19 cellular contexts compared by ENCODE assay signal in genomic region chr6:108920751-108921150, GRCh38.
A peak's percentile ranks its signal among the peaks of the same experiment; 100 is the strongest.
DNase-seq lines count a peak whose midpoint lies in the region; ATAC-seq and TF ChIP-seq lines count a peak whose summit lies in the region.
"Had no signal": no experiment of that assay in that cellular context is flagged by ENCODE, and none has a peak within 500 bp of the region (broad histone marks: within the 10 kb centered on the region; RNA-seq: fewer than 3 reads in every experiment).

No MANE protein-coding gene starts in this region.

- TF ChIP-seq POLR2A in esophagus muscularis mucosa (IDR thresholded peaks at IDR 0.05; ENCODE audit: low read depth) (no peak), heart left ventricle (IDR thresholded peaks at IDR 0.05) (no peak)

- no peak for TF ChIP-seq EP300 in esophagus muscularis mucosa (IDR thresholded peaks at IDR 0.05)

- H3K9me3 Mint-ChIP-seq in natural killer cell treated with Interleukin-12 subunit alpha and Interleukin-12 subunit beta and Interleukin-15 and Interleukin-18, amount 100 ng/mL, for 72 hours, result peaks cover 4% of the 10 kb centered on the region

- H3K79me2 ChIP-seq in DND-41 (ENCODE audit: insufficient read depth, low read length), result no peaks in the 10 kb centered on the region

- peaks cover 4 to 7% of the 10 kb centered on the region in 2 donors for H3K27me3 Mint-ChIP-seq in natural killer cell treated with Interleukin-12 subunit alpha and Interleukin-12 subunit beta and Interleukin-15 and Interleukin-18, amount 100 ng/mL, for 72 hours

- H3K4me3 Mint-ChIP-seq in natural killer cell treated with Interleukin-12 subunit alpha and Interleukin-12 subunit beta and Interleukin-15 and Interleukin-18, amount 100 ng/mL, for 72 hours, result no peak overlapping the region
- H3K4me3 Mint-ChIP-seq: activated T-cell treated with anti-CD3 and anti-CD28 coated beads, Interleukin-2, amount 50 U/mL, for 4 hours had no signal

- H3K36me3 ChIP-seq in DND-41 (ENCODE audit: insufficient read depth, low read length) (no peaks in the 10 kb centered on the region), HUES6 (ENCODE audit: control insufficient read depth, insufficient read depth, low read length) (no peaks in the 10 kb centered on the region), esophagus muscularis mucosa (no peaks in the 10 kb centered on the region), heart left ventricle (no peaks in the 10 kb centered on the region)
- H3K36me3 ChIP-seq: HAP-1, pancreas, tibial artery had no signal

- H3K9me3 ChIP-seq in DND-41 (ENCODE audit: insufficient read depth, low read length, severe bottlenecking) (no peaks in the 10 kb centered on the region), HUES6 (ENCODE audit: control insufficient read depth, insufficient read depth, low read depth, low read length) (no peaks in the 10 kb centered on the region), esophagus muscularis mucosa (no peaks in the 10 kb centered on the region), heart left ventricle (no peaks in the 10 kb centered on the region)
- H3K9me3 ChIP-seq: HAP-1, pancreas, SK-N-SH, tibial artery had no signal

- H3K27me3 ChIP-seq in DND-41 (ENCODE audit: insufficient read depth, low read length, poor library complexity), result no peaks in the 10 kb centered on the region
- H3K27me3 ChIP-seq in HUES6 (ENCODE audit: control insufficient read depth, insufficient read depth, low read length), result no peaks in the 10 kb centered on the region
- H3K27me3 ChIP-seq in esophagus muscularis mucosa, result no peaks in the 10 kb centered on the region
- no peaks in the 10 kb centered on the region for H3K27me3 ChIP-seq in heart left ventricle
- H3K27me3 ChIP-seq: pancreas, tibial artery had no signal

- H3K36me3 Mint-ChIP-seq in natural killer cell treated with Interleukin-12 subunit alpha and Interleukin-12 subunit beta and Interleukin-15 and Interleukin-18, amount 100 ng/mL, for 72 hours, result peaks cover 7% of the 10 kb centered on the region

- H3K9ac ChIP-seq in DND-41 (ENCODE audit: low read depth, low read length) (no peak overlapping the region), HUES6 (ENCODE audit: low read length) (peak overlapping the region; percentile 3)
- H3K9ac ChIP-seq: SK-N-SH had no signal

- H4K20me1 ChIP-seq in DND-41 (ENCODE audit: insufficient read depth, low read length), result no peaks in the 10 kb centered on the region

- intact Hi-C loops in esophagus muscularis mucosa (cut with DNase I), result no loop called here
- intact Hi-C loops in heart left ventricle (cut with DNase I), result no loop called here

- WGBS in esophagus muscularis mucosa, result 92% methylated on average over 1 of the region's 1 CpG
- WGBS in heart left ventricle, 4 donors, result 80 to 90% (median 86%) methylated on average over 1 of the region's 1 CpG

- H3K4me3 ChIP-seq in DND-41 (ENCODE audit: low read depth in 1 of 2, low read length in 2 of 2) (no peak overlapping the region), HUES6 (ENCODE audit: low read depth, low read length) (0 out of 2 replicates have a peak overlapping the region, but pooled peaks have one; percentile 2), esophagus muscularis mucosa (no peak overlapping the region), heart left ventricle (no peak overlapping the region)
- H3K4me3 ChIP-seq: HAP-1, pancreas, tibial artery had no signal

- H3K27ac ChIP-seq in DND-41 (ENCODE audit: low read length) (no peak overlapping the region), HUES6 (ENCODE audit: low read depth, low read length) (peak overlapping the region; percentile 44; the same call in 1 of the 2 replicates), esophagus muscularis mucosa (replicated peaks in 1 of 4) (peak overlapping the region in 3 of 4 donors; percentile 14 to 51 (median 47)), heart left ventricle (peak overlapping the region in 2 of 12 donors; percentile 30 to 50)
- H3K27ac ChIP-seq: pancreas, RWPE1 had no signal

- ATAC-seq in DND-41 (ENCODE audit: insufficient read depth, low read depth) (no peak), HG03469 (IDR thresholded peaks at IDR 0.05; ENCODE audit: unreplicated experiment) (no peak), heart left ventricle (no peak)
- no peak for ATAC-seq in natural killer cell treated with Interleukin-12 subunit alpha and Interleukin-12 subunit beta and Interleukin-15 and Interleukin-18, amount 100 ng/mL, for 72 hours

- peaks cover 34 to 36% of the 10 kb centered on the region in 2 donors for H3K4me1 Mint-ChIP-seq in natural killer cell treated with Interleukin-12 subunit alpha and Interleukin-12 subunit beta and Interleukin-15 and Interleukin-18, amount 100 ng/mL, for 72 hours (ENCODE audit: low read depth in 2 of 2)

- no peak overlapping the region for H3K4me2 ChIP-seq in DND-41 (ENCODE audit: insufficient read depth, low read length)
- H3K4me2 ChIP-seq: SK-N-SH had no signal

- TF ChIP-seq CTCF in DND-41 (IDR thresholded peaks at IDR 0.05; ENCODE audit: borderline replicate concordance, extremely low read depth, low read length, poor library complexity, severe bottlenecking), result no peak
- TF ChIP-seq CTCF in esophagus muscularis mucosa (IDR thresholded peaks at IDR 0.05), result no peak
- TF ChIP-seq CTCF in heart left ventricle (IDR thresholded peaks at IDR 0.05), result no peak

- H3K4me1 ChIP-seq in DND-41 (ENCODE audit: insufficient read depth, low read length) (no peaks in the 10 kb centered on the region), HUES6 (ENCODE audit: control insufficient read depth, insufficient read depth, low read length) (peaks cover 36% of the 10 kb centered on the region), esophagus muscularis mucosa (peaks cover 14 to 22% (median 20%) of the 10 kb centered on the region in 4 donors), heart left ventricle (peaks cover 0 to 32% (median 4%) of the 10 kb centered on the region in 12 donors)
- H3K4me1 ChIP-seq: HAP-1 had no signal

- H3K27ac Mint-ChIP-seq in natural killer cell treated with Interleukin-12 subunit alpha and Interleukin-12 subunit beta and Interleukin-15 and Interleukin-18, amount 100 ng/mL, for 72 hours, result peak overlapping the region; percentile 41 to 80

- peak overlapping the region; percentile 36; the same call in 1 of the 2 replicates for H2AFZ ChIP-seq in DND-41 (ENCODE audit: low read depth, low read length)

- no peak for DNase-seq in DND-41
- DNase-seq in esophagus muscularis mucosa (ENCODE audit: extremely low spot score), result no peak
- no peak for DNase-seq in natural killer cell treated with Interleukin-12 subunit alpha and Interleukin-12 subunit beta and Interleukin-15 and Interleukin-18, amount 100 ng/mL, for 72 hours (ENCODE audit: low spot score)
- no peak for DNase-seq in nucleus accumbens (lab: John Stamatoyannopoulos, UW)
- no peak for DNase-seq in heart left ventricle
- DNase-seq: activated CD8-positive, alpha-beta memory T cell treated with anti-CD3 and anti-CD28 coated beads for 24 hours; activated naive CD4-positive, alpha-beta T cell treated with anti-CD3 and anti-CD28 coated beads, Interleukin-2, amount 50 U/mL, for 16 hours; activated T-cell treated with anti-CD3 and anti-CD28 coated beads, Interleukin-2, amount 50 U/mL, for 4 hours; Kasumi-1; kidney; NCI-H1105; NCI-H2081; pancreas; SK-N-SH; tibial artery had no signal
